Comparison of ENCODE assay signal across 15 cellular contexts in the genomic region with DNA sequence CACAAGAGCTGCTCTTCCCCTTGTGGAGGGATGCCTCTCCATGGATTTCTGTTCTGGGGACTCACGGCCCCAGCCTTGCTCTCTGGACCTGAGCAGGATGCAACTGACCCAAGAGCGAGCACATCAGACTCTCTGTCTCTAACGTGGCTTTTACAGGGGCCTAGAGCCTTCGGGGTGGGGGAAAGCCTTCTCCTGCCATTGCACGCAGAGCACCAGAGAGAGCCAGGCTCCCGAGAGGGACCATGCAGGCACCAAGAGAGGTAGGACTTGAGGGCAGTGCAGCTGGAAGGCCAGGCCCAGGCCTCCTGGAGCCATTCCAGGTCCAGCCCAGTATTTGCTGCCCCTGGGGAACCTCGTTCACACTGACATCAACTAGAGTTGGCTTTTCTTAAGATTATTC.
"Had no signal": no experiment of that assay in that cellular context is flagged by ENCODE, and none has a peak within 500 bp of the region (broad histone marks: within the 10 kb centered on the region; RNA-seq: fewer than 3 reads in every experiment).

No MANE protein-coding gene starts in this region.

- H3K4me3 Mint-ChIP-seq: central memory CD8-positive, alpha-beta T cell; effector memory CD8-positive, alpha-beta T cell; naive thymus-derived CD4-positive, alpha-beta T cell; nephron progenitor cell; stimulated activated naive CD8-positive, alpha-beta T cell treated with anti-CD3 and anti-CD28 coated beads, Interleukin-15, Interleukin-2, amounts not matched to agents 100 ng/mL and 50 ng/mL, for 24 hours had no signal

- H3K4me3 ChIP-seq: psoas muscle, testis, tibial nerve had no signal

- H3K36me3 Mint-ChIP-seq: naive thymus-derived CD4-positive, alpha-beta T cell had no signal

- DNase-seq: effector memory CD8-positive, alpha-beta T cell; foreskin keratinocyte; kidney glomerular epithelial cell; mammary epithelial cell; naive thymus-derived CD4-positive, alpha-beta T cell; nephron progenitor cell; retina; small intestine; stimulated activated CD4-positive, alpha-beta T cell treated with anti-CD3 and anti-CD28 coated beads, Interleukin-12 subunit alpha, Interleukin-12 subunit beta, amount 100 ng/mL, for 4 hours; testis had no signal

- H3K27ac ChIP-seq: foreskin keratinocyte, neutrophil, psoas muscle, testis, tibial nerve had no signal

- ATAC-seq: effector memory CD8-positive, alpha-beta T cell; foreskin keratinocyte; naive thymus-derived CD4-positive, alpha-beta T cell; psoas muscle had no signal

- H3K27me3 ChIP-seq: foreskin keratinocyte, neutrophil, testis, tibial nerve had no signal

- H3K36me3 ChIP-seq: neutrophil, tibial nerve had no signal

- H3K27me3 Mint-ChIP-seq: stimulated activated naive CD8-positive, alpha-beta T cell treated with anti-CD3 and anti-CD28 coated beads, Interleukin-15, Interleukin-2, amounts not matched to agents 100 ng/mL and 50 ng/mL, for 24 hours had no signal

- H3K4me1 ChIP-seq: foreskin keratinocyte, psoas muscle, testis, tibial nerve had no signal

- H3K9me3 Mint-ChIP-seq: effector memory CD8-positive, alpha-beta T cell; stimulated activated naive CD8-positive, alpha-beta T cell treated with anti-CD3 and anti-CD28 coated beads, Interleukin-15, Interleukin-2, amounts not matched to agents 100 ng/mL and 50 ng/mL, for 24 hours had no signal

- H3K27ac Mint-ChIP-seq: effector memory CD8-positive, alpha-beta T cell; naive thymus-derived CD4-positive, alpha-beta T cell; nephron progenitor cell; stimulated activated naive CD8-positive, alpha-beta T cell treated with anti-CD3 and anti-CD28 coated beads, Interleukin-15, Interleukin-2, amounts not matched to agents 100 ng/mL and 50 ng/mL, for 24 hours had no signal

- H3K4me1 Mint-ChIP-seq: central memory CD8-positive, alpha-beta T cell; naive thymus-derived CD4-positive, alpha-beta T cell; nephron progenitor cell had no signal

- H3K9me3 ChIP-seq: neutrophil, testis had no signal
